Comparison of ENCODE assay signal across 19 cellular contexts in the genomic region with DNA sequence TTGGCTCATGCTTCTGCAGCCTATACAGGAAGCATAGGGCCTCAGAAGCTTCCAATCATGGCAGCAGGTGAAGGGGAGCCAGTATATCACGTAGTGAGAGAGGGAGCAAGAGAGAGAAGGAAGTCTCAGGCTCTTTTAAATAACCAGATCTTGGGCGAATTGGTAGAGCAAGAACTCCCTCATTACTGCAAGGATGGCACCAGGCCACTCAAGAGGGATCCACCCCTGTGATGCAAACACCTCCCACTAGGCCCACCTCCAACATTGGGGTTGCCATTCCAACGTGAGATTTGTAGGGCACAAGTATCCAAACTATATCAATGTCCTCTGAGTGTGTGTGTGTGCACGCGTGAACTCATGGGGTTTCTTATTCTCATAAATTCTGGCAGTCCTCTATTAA.
"Had no signal": no experiment of that assay in that cellular context is flagged by ENCODE, and none has a peak within 500 bp of the region (broad histone marks: within the 10 kb centered on the region; RNA-seq: fewer than 3 reads in every experiment).

No MANE protein-coding gene starts in this region.

- ATAC-seq: left lobe of liver; naive thymus-derived CD8-positive, alpha-beta T cell; stimulated activated effector memory CD8-positive, alpha-beta T cell treated with anti-CD3 and anti-CD28 coated beads, Interleukin-12 subunit alpha, Interleukin-12 subunit beta, amount 100 ng/mL, for 72 hours had no signal

- DNase-seq: colonic mucosa; effector CD8-positive, alpha-beta T cell; endodermal cell; erythroblast; head of caudate nucleus; kidney; naive thymus-derived CD8-positive, alpha-beta T cell; nephron progenitor cell; nucleus accumbens; sigmoid colon; stimulated activated CD4-positive, alpha-beta T cell treated with anti-CD3 and anti-CD28 coated beads, Interleukin-2, amount 100 ng/mL, for 24 hours; stimulated activated CD4-positive, alpha-beta T cell treated with anti-CD3 and anti-CD28 coated beads, Interleukin-4, amount 100 ng/mL, for 24 hours; stimulated activated naive CD4-positive, alpha-beta T cell treated with Interleukin-2 at 50 U/mL for 16 hours; stomach; thyroid gland had no signal

- H3K27ac ChIP-seq: colonic mucosa, prostate gland, right atrium auricular region, sigmoid colon, stomach, thyroid gland had no signal

- H3K36me3 ChIP-seq: colonic mucosa, prostate gland, right atrium auricular region, sigmoid colon, stomach, thyroid gland had no signal

- H3K27me3 ChIP-seq: colonic mucosa, right atrium auricular region, sigmoid colon, stomach, thyroid gland had no signal

- H3K9me3 ChIP-seq: colonic mucosa, prostate gland, sigmoid colon, thyroid gland had no signal

- H3K4me3 ChIP-seq: colonic mucosa, prostate gland, right atrium auricular region, sigmoid colon, stomach, thyroid gland had no signal

- H3K4me1 ChIP-seq: colonic mucosa, sigmoid colon, thyroid gland had no signal
